1 cellular context compared by ENCODE assay signal in genomic region chr13:27791146-27791900, GRCh38.
TF ChIP-seq lines count a peak whose summit lies in the region.

No MANE protein-coding gene starts in this region.

TF ChIP-seq in SK-N-SH, 30 proteins besides CTCF, POLR2A, EP300 and RAD21 (continued from another document):
- TF ChIP-seq, protein P1, sequence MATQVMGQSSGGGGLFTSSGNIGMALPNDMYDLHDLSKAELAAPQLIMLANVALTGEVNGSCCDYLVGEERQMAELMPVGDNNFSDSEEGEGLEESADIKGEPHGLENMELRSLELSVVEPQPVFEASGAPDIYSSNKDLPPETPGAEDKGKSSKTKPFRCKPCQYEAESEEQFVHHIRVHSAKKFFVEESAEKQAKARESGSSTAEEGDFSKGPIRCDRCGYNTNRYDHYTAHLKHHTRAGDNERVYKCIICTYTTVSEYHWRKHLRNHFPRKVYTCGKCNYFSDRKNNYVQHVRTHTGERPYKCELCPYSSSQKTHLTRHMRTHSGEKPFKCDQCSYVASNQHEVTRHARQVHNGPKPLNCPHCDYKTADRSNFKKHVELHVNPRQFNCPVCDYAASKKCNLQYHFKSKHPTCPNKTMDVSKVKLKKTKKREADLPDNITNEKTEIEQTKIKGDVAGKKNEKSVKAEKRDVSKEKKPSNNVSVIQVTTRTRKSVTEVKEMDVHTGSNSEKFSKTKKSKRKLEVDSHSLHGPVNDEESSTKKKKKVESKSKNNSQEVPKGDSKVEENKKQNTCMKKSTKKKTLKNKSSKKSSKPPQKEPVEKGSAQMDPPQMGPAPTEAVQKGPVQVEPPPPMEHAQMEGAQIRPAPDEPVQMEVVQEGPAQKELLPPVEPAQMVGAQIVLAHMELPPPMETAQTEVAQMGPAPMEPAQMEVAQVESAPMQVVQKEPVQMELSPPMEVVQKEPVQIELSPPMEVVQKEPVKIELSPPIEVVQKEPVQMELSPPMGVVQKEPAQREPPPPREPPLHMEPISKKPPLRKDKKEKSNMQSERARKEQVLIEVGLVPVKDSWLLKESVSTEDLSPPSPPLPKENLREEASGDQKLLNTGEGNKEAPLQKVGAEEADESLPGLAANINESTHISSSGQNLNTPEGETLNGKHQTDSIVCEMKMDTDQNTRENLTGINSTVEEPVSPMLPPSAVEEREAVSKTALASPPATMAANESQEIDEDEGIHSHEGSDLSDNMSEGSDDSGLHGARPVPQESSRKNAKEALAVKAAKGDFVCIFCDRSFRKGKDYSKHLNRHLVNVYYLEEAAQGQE (IDR thresholded peaks at IDR 0.05; ENCODE audit: low read depth, low read length) = 0 out of 2 replicates have a peak, but pooled peaks have one; percentile 6
